9 cellular contexts compared by ENCODE assay signal in the genomic region with DNA sequence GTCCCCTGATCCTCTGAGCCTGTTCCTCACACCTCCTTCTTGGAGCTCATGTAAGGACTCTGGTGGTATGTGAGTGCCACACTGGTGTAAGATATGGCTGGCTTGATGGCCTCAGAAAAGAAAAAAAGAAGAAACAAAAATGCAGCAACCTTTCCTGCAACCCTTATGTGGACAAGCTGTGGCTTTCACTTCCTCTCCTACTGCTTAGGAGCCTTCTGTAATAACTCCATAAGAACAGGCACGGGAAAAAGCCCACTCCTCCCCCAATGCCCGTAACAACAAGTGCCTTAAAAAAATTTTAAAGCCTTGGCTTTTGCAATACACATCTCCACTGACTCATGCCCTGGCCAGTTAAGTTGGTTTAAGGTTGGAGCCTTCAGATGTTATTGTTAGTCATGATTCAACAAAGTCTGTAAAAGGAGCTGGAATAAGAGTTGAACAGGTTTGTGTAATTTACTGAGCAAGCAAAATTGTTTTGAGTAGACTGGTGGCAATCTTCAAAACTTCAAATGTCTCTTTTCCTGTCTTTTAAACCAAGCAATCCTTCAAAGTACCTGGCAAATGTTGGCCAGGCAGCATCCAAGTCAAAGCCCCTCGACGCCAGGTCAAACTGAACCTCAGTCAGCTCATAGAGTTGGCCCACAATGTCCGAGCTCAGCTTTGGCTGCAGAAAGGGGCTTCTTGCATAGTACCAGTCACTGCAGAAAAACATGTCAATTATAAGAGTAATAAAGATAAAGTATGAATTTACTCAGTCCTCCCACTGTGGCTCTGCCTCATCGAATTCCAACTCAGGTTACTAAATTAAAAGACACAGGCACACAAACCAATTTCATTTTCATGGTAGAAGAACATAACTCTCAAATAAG. TPM values are rescaled to one million over a fixed set of nuclear protein-coding genes. Genes with fewer than 3 reads are reported as not detected.
DNase-seq lines count a peak whose midpoint lies in the region; ATAC-seq and TF ChIP-seq lines count a peak whose summit lies in the region.
"Had no signal": no experiment of that assay in that cellular context is flagged by ENCODE, and none has a peak within 500 bp of the region (broad histone marks: within the 10 kb centered on the region; RNA-seq: fewer than 3 reads in every experiment).

No MANE protein-coding gene starts in this region.

- no peak for DNase-seq in activated CD4-positive, alpha-beta T cell treated with anti-CD3 and anti-CD28 coated beads, Interleukin-2, amount 10 ng/mL, durations not matched to agents 7 days and 5 days
- DNase-seq in activated CD4-positive, alpha-beta T cell treated with anti-CD3 and anti-CD28 coated beads, Interleukin-2, amount 50 U/mL, for 4 hours = no peak
- DNase-seq in RKO (ENCODE audit: low spot score) = peak; percentile 13
- peak; percentile 92 for DNase-seq in fibroblast of pulmonary artery (ENCODE audit: low read depth)
- no peak for DNase-seq in 8988T

- peak overlapping the region; percentile 78 for H3K27ac Mint-ChIP-seq in activated CD4-positive, alpha-beta T cell treated with anti-CD3 and anti-CD28 coated beads, Interleukin-2, amount 10 ng/mL, durations not matched to agents 7 days and 5 days
- H3K27ac Mint-ChIP-seq: nephron had no signal

- CTCF ChIA-PET in activated CD4-positive, alpha-beta T cell treated with anti-CD3 and anti-CD28 coated beads, Interleukin-2, amount 10 ng/mL, durations not matched to agents 7 days and 5 days (lab: Charles Lee) = interaction anchor here (0.7 to 3.2 kb wide), 9 partner anchors 8 to 107 kb away, joined by 3 to 14 read pairs (median 4); partner anchors contain the start of gene FYCO1

- H3K27me3 ChIP-seq in stomach smooth muscle (ENCODE audit: control insufficient read depth in 1 of 2, insufficient read depth in 2 of 2, low read length in 2 of 2) = no peaks in the 10 kb centered on the region

- H3K4me3 Mint-ChIP-seq in activated CD4-positive, alpha-beta T cell treated with anti-CD3 and anti-CD28 coated beads, Interleukin-2, amount 10 ng/mL, durations not matched to agents 7 days and 5 days = no peak overlapping the region
- H3K4me3 Mint-ChIP-seq: nephron had no signal

- H3K9me3 Mint-ChIP-seq in activated CD4-positive, alpha-beta T cell treated with anti-CD3 and anti-CD28 coated beads, Interleukin-2, amount 10 ng/mL, durations not matched to agents 7 days and 5 days = no peaks in the 10 kb centered on the region
- H3K9me3 Mint-ChIP-seq: nephron had no signal

- H3K36me3 ChIP-seq in stomach smooth muscle (ENCODE audit: control insufficient read depth in 2 of 2, insufficient read depth in 2 of 2, low read length in 2 of 2) = peaks cover 36 to 58% of the 10 kb centered on the region in 2 donors

- H3K4me1 Mint-ChIP-seq in activated CD4-positive, alpha-beta T cell treated with anti-CD3 and anti-CD28 coated beads, Interleukin-2, amount 10 ng/mL, durations not matched to agents 7 days and 5 days = peaks cover 66% of the 10 kb centered on the region

- no peak overlapping the region for H3K4me3 ChIP-seq in fibroblast of pulmonary artery (replicated peaks; ENCODE audit: low read depth, low read length)
- H3K4me3 ChIP-seq in stomach smooth muscle (ENCODE audit: low read length in 2 of 2) = peak overlapping the region in 1 of 2 donors; percentile 22

- TF ChIP-seq CTCF in fibroblast of pulmonary artery (IDR thresholded peaks at IDR 0.05; ENCODE audit: low read length, missing control alignments) = no peak

- H3K9ac ChIP-seq in stomach smooth muscle (ENCODE audit: low read length in 2 of 2) = peak overlapping the region in 1 of 2 donors; percentile 31

- no peak for ATAC-seq in HG02642 (IDR thresholded peaks at IDR 0.05; ENCODE audit: poor library complexity, unreplicated experiment)
- no peak for ATAC-seq in HG03175 (IDR thresholded peaks at IDR 0.05; ENCODE audit: unreplicated experiment)

- H3K36me3 Mint-ChIP-seq in activated CD4-positive, alpha-beta T cell treated with anti-CD3 and anti-CD28 coated beads, Interleukin-2, amount 10 ng/mL, durations not matched to agents 7 days and 5 days (ENCODE audit: low read depth) = peaks cover 84% of the 10 kb centered on the region

- POLR2A ChIA-PET in activated CD4-positive, alpha-beta T cell treated with anti-CD3 and anti-CD28 coated beads, Interleukin-2, amount 10 ng/mL, durations not matched to agents 7 days and 5 days (lab: Charles Lee) = no interaction called here

- peak overlapping the region; percentile 70 for H3K27ac ChIP-seq in stomach smooth muscle (ENCODE audit: low read length)

- H3K27me3 Mint-ChIP-seq in activated CD4-positive, alpha-beta T cell treated with anti-CD3 and anti-CD28 coated beads, Interleukin-2, amount 10 ng/mL, durations not matched to agents 7 days and 5 days = no peaks in the 10 kb centered on the region

- no peaks in the 10 kb centered on the region for H3K9me3 ChIP-seq in stomach smooth muscle (ENCODE audit: control insufficient read depth in 2 of 2, low read length in 2 of 2)

- H3K4me1 ChIP-seq in stomach smooth muscle (ENCODE audit: control insufficient read depth, insufficient read depth, low read length) = peaks cover 16% of the 10 kb centered on the region

RNA-seq across cellular contexts. Expression of gene FYCO1, which starts 22.9 kb away (rescaled TPM):
- total RNA-seq in activated CD4-positive, alpha-beta T cell treated with anti-CD3 and anti-CD28 coated beads, Interleukin-2, amount 10 ng/mL, durations not matched to agents 7 days and 5 days = 10 to 100 TPM; 15.1 to 15.7 TPM

RNA-seq across cellular contexts. Expression of gene CXCR6, which starts 29.5 kb away (rescaled TPM):
- 10 to 100 TPM; 17.6 to 18.0 TPM for total RNA-seq in activated CD4-positive, alpha-beta T cell treated with anti-CD3 and anti-CD28 coated beads, Interleukin-2, amount 10 ng/mL, durations not matched to agents 7 days and 5 days

RNA-seq across cellular contexts. Expression of gene XCR1, which starts 54.5 kb away (rescaled TPM):
- not detected for total RNA-seq in activated CD4-positive, alpha-beta T cell treated with anti-CD3 and anti-CD28 coated beads, Interleukin-2, amount 10 ng/mL, durations not matched to agents 7 days and 5 days

Comparison
In these comparisons a context has a peak if more than half of its experiments do, and no peak if none do; other contexts are left out.
1. DNase-seq: peak in RKO (single experiment) and fibroblast of pulmonary artery (single experiment); none in activated CD4-positive, alpha-beta T cell treated with anti-CD3 and anti-CD28 coated beads, Interleukin-2, amount 10 ng/mL, durations not matched to agents 7 days and 5 days (single experiment), activated CD4-positive, alpha-beta T cell treated with anti-CD3 and anti-CD28 coated beads, Interleukin-2, amount 50 U/mL, for 4 hours (0 of 2) and 8988T (single experiment).